ENCODE assay signal across 1 cellular context in the genomic region with DNA sequence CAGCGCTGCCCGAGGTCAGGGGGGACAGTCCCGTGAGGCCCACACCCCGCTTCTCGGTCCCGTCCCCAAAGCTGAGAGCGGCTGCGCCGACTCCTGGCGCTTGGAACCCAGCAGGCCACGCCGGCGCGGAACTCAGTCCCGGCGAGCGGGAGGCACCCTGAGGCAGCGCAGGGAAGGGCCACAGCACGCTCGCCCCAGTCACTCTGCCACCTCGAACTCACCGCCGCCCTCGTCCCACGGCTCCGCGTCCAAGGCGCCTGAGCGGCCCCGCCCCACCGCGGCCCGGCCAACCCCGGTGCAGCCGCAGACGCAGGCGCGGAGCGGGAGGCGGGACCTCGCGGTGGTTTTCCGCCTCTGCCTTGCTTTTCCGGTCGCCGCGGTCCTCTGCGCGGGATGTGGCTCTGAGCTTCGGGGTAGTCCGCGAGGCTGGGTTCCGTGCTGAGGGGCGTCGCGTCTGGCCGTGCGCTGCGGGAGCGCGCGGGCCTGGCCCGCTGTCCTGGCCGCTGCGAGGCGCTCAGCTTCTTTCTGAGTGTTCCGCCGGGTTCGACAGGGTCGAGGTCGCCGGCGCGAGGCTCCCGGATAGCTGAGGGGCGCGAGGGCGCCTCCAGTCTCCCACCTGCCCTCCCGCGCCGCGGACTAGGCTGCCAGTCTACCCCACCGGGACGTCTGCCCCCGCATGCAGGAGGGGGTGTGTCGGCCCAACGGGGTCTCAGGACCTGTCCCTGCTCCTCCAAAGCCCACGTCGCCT.
A peak's percentile ranks its signal among the peaks of the same experiment; 100 is the strongest.
TF ChIP-seq lines count a peak whose summit lies in the region.

A gene with protein sequence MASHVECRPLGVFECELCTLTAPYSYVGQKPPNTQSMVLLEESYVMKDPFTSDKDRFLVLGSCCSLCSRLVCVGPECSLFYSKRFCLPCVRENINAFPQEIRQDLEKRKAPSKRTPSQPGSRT (minus strand): TSS at position 259 of the 748 bp plus-strand sequence. CDS start 2,009 bp downstream, outside the sequence.

TF ChIP-seq in HEK293, 187 proteins besides CTCF, POLR2A, EP300 and RAD21 (continued from another document and continues in another):
- TF ChIP-seq ZBTB11 (tag by site-specific recombination; conservative IDR thresholded peaks at IDR 0.05; ENCODE audit: low read depth) (peak; percentile 62), ZFP37 (tag by site-specific recombination; IDR thresholded peaks at IDR 0.05) (peak; percentile 37; the same call in 1 of the 2 replicates), ZNF133 (tag by site-specific recombination; IDR thresholded peaks at IDR 0.05) (0 out of 2 replicates have a peak, but pooled peaks have one; percentile 12), ZNF366 (tag by site-specific recombination; conservative IDR thresholded peaks at IDR 0.05) (no peak), ZNF2 (tag by site-specific recombination; IDR thresholded peaks at IDR 0.05) (0 out of 2 replicates have a peak, but pooled peaks have one; percentile 55), REPIN1 (tag by site-specific recombination; IDR thresholded peaks at IDR 0.05; ENCODE audit: low read depth) (no peak), ZNF560 (tag by site-specific recombination; IDR thresholded peaks at IDR 0.05; ENCODE audit: borderline replicate concordance) (no peak), TCF7L2 (IDR thresholded peaks at IDR 0.05; ENCODE audit: borderline replicate concordance, low read depth, low read length) (no peak), ZNF510 (tag by site-specific recombination; IDR thresholded peaks at IDR 0.05; ENCODE audit: insufficient replicate concordance) (no peak), GLI4 (tag by site-specific recombination; IDR thresholded peaks at IDR 0.05) (0 out of 2 replicates have a peak, but pooled peaks have one; percentile 20), ZSCAN30 (tag by site-specific recombination; IDR thresholded peaks at IDR 0.05) (no peak), ZFP41 (tag by site-specific recombination; IDR thresholded peaks at IDR 0.05; ENCODE audit: borderline replicate concordance) (no peak), ZEB2 (tag by site-specific recombination; IDR thresholded peaks at IDR 0.05) (peak; percentile 34; the same call in 1 of the 2 replicates), SP3 (tag by site-specific recombination; IDR thresholded peaks at IDR 0.05) (peak; percentile 26; the same call in 1 of the 2 replicates), WT1 (tag by site-specific recombination; IDR thresholded peaks at IDR 0.05) (0 out of 2 replicates have a peak, but pooled peaks have one; percentile 12), ZNF837 (tag by site-specific recombination; IDR thresholded peaks at IDR 0.05) (no peak), GLIS2 (tag by site-specific recombination; IDR thresholded peaks at IDR 0.05) (peak; percentile 90), ZNF184 (tag by site-specific recombination; IDR thresholded peaks at IDR 0.05) (no peak), ZNF449 (tag by site-specific recombination; IDR thresholded peaks at IDR 0.05) (no peak), ZBTB7A (tag by site-specific recombination; IDR thresholded peaks at IDR 0.05; ENCODE audit: low read depth) (peak; percentile 29; the same call in 1 of the 2 replicates), ZNF248 (tag by site-specific recombination; IDR thresholded peaks at IDR 0.05) (no peak), ZNF280C (tag by site-specific recombination; IDR thresholded peaks at IDR 0.05) (no peak), SETDB1 (IDR thresholded peaks at IDR 0.05; ENCODE audit: insufficient read length, low read length) (peak; percentile 77), ZNF654 (tag by site-specific recombination; IDR thresholded peaks at IDR 0.05; ENCODE audit: low read depth) (no peak), ZNF549 (tag by site-specific recombination; IDR thresholded peaks at IDR 0.05) (no peak), SP7 (tag by site-specific recombination; IDR thresholded peaks at IDR 0.05) (peak; percentile 72), PRDM1 (tag by site-specific recombination; IDR thresholded peaks at IDR 0.05) (no peak), ZNF791 (tag by site-specific recombination; IDR thresholded peaks at IDR 0.05) (no peak), ZNF610 (tag by site-specific recombination; IDR thresholded peaks at IDR 0.05; ENCODE audit: borderline replicate concordance) (peak; percentile 76; the same call in 1 of the 2 replicates), ZNF544 (tag by site-specific recombination; IDR thresholded peaks at IDR 0.05) (no peak), ZBTB26 (tag by site-specific recombination; optimal IDR thresholded peaks at IDR 0.05) (peak; percentile 94), HIC1 (tag by site-specific recombination; IDR thresholded peaks at IDR 0.05) (peak; percentile 81; the same call in 1 of the 2 replicates), ZNF140 (tag by site-specific recombination; IDR thresholded peaks at IDR 0.05) (no peak), MYNN (tag by site-specific recombination; IDR thresholded peaks at IDR 0.05; ENCODE audit: borderline replicate concordance) (no peak), PRDM2 (tag by site-specific recombination; IDR thresholded peaks at IDR 0.05; ENCODE audit: borderline replicate concordance) (no peak), SALL2 (tag by site-specific recombination; IDR thresholded peaks at IDR 0.05; ENCODE audit: borderline replicate concordance) (no peak), BCL11B (tag by site-specific recombination; IDR thresholded peaks at IDR 0.05; ENCODE audit: low read depth) (no peak)
- TF ChIP-seq, protein P1, sequence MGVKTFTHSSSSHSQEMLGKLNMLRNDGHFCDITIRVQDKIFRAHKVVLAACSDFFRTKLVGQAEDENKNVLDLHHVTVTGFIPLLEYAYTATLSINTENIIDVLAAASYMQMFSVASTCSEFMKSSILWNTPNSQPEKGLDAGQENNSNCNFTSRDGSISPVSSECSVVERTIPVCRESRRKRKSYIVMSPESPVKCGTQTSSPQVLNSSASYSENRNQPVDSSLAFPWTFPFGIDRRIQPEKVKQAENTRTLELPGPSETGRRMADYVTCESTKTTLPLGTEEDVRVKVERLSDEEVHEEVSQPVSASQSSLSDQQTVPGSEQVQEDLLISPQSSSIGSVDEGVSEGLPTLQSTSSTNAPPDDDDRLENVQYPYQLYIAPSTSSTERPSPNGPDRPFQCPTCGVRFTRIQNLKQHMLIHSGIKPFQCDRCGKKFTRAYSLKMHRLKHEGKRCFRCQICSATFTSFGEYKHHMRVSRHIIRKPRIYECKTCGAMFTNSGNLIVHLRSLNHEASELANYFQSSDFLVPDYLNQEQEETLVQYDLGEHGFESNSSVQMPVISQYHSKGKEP (tag by site-specific recombination; IDR thresholded peaks at IDR 0.05), result 0 out of 2 replicates have a peak, but pooled peaks have one; percentile 17
